7 cellular contexts compared by ENCODE assay signal in genomic region chr21:10440639-10441038, GRCh38.
DNase-seq lines count a peak whose midpoint lies in the region; ATAC-seq, FAIRE-seq and TF ChIP-seq lines count a peak whose summit lies in the region.
"Not testable (repeated sequence)": the region's sequence is repeated elsewhere in the genome, so short reads cannot be mapped to it uniquely, and the experiment has no call there.

No MANE protein-coding gene starts in this region.

- in situ Hi-C loops in HepG2 (cut with HindIII; ENCODE audit: extremely low pct_ligation_motif_present, low pct_unique_long_range_greater_than_20kb) = not testable (repeated sequence)

- POLR2A ChIA-PET in A549 (lab: Yijun Ruan, JAX); H1 (lab: Charles Lee; ENCODE audit: partially characterized antibody); HepG2 (lab: Yijun Ruan, JAX): not testable (repeated sequence)

- not testable (repeated sequence) for H3K79me1 ChIP-seq in H1 (ENCODE audit: low read depth, low read length)

- intact Hi-C loops in heart right ventricle (cut with DNase I); HepG2 (cut with micrococcal nuclease; ENCODE audit: unreplicated experiment): not testable (repeated sequence)

- H3K4me2 ChIP-seq in A549; H1 (ENCODE audit: insufficient read depth in 1 of 2, low read depth in 2 of 2, low read length in 2 of 2); HepG2 (ENCODE audit: low read depth, low read length): not testable (repeated sequence)

- H3K56ac ChIP-seq in H1 (replicated peaks; ENCODE audit: insufficient read length, low read depth, low read length) = not testable (repeated sequence)

- CTCF ChIA-PET in A549 (lab: Yijun Ruan, JAX); H1 (lab: Charles Lee; ENCODE audit: partially characterized antibody); HepG2 (lab: Yijun Ruan, JAX; ENCODE audit: low intra/inter-chr PET ratio, low total read pairs): not testable (repeated sequence)

- not testable (repeated sequence) for H2BK15ac ChIP-seq in H1 (ENCODE audit: low read length)

- BruUV-seq in HepG2 (replicated peaks; lab: Mats Ljungman, UMichigan) = not testable (repeated sequence)

- not testable (repeated sequence) for H3K36me3 ChIP-seq in H1 (ENCODE audit: control insufficient read depth in 2 of 4, insufficient read depth in 4 of 4, low read length in 3 of 4); heart right ventricle; HepG2 (replicated peaks in 1 of 2; ENCODE audit: control insufficient read depth in 1 of 2, insufficient read depth in 2 of 2, low read length in 2 of 2)

- TF ChIP-seq RAD21 in A549 (conservative IDR thresholded peaks at IDR 0.05 in 1 of 2, IDR thresholded peaks at IDR 0.05 in 1 of 2); H1 (IDR thresholded peaks at IDR 0.05 in 1 of 2, conservative IDR thresholded peaks at IDR 0.05 in 1 of 2; ENCODE audit: low read depth in 2 of 2, low read length in 2 of 2); HepG2 (CRISPR knock-in tag; IDR thresholded peaks at IDR 0.05): not testable (repeated sequence)

- not testable (repeated sequence) for DNase-seq in A549 (ENCODE audit: low read depth in 1 of 2, low spot score in 1 of 2); activated T-cell treated with anti-CD3 and anti-CD28 coated beads, Interleukin-2, amount 50 U/mL, for 4 hours; H1 (ENCODE audit: low read depth in 1 of 2, low spot score in 2 of 2); heart right ventricle; HepG2 (ENCODE audit: low spot score); natural killer cell treated with Interleukin-12 subunit alpha and Interleukin-12 subunit beta and Interleukin-15 and Interleukin-18, amount 100 ng/mL, for 72 hours (ENCODE audit: low spot score); stimulated activated naive B cell treated with anti-CD40 and anti-IgM and Interleukin-4, amounts not matched to agents 10 μg/mL and 1 μg/mL and 100 μg/mL, for 72 hours

- H2BK5ac ChIP-seq in H1 (ENCODE audit: low read depth, low read length) = not testable (repeated sequence)

- TF ChIP-seq EP300 in A549 (IDR thresholded peaks at IDR 0.05); H1 (IDR thresholded peaks at IDR 0.05; ENCODE audit: borderline replicate concordance in 1 of 2, low read depth in 2 of 2, low read length in 2 of 2); HepG2 (IDR thresholded peaks at IDR 0.05; ENCODE audit: low read depth in 2 of 2, low read length in 2 of 2); HepG2 (CRISPR knock-in tag; IDR thresholded peaks at IDR 0.05; ENCODE audit: borderline replicate concordance): not testable (repeated sequence)

- not testable (repeated sequence) for H3K4me1 ChIP-seq in A549; H1 (replicated peaks in 1 of 4; ENCODE audit: control insufficient read depth in 3 of 4, insufficient read depth in 4 of 4, low read length in 3 of 4); heart right ventricle; HepG2 (ENCODE audit: insufficient read depth, low read length)

- H3K14ac ChIP-seq in H1 (ENCODE audit: insufficient read length) = not testable (repeated sequence)

- not testable (repeated sequence) for H2BK20ac ChIP-seq in H1 (ENCODE audit: low read length)

- H2AFZ ChIP-seq in H1 (ENCODE audit: low read length); HepG2 (ENCODE audit: low read length): not testable (repeated sequence)

- H3K18ac ChIP-seq in H1 (ENCODE audit: extremely low read depth, low read length) = not testable (repeated sequence)

- H3K27ac Mint-ChIP-seq in natural killer cell treated with Interleukin-12 subunit alpha and Interleukin-12 subunit beta and Interleukin-15 and Interleukin-18, amount 100 ng/mL, for 72 hours; stimulated activated naive B cell treated with anti-CD40 and anti-IgM and Interleukin-4, amounts not matched to agents 10 μg/mL and 1 μg/mL and 100 μg/mL, for 72 hours: not testable (repeated sequence)

- H3K4me3 Mint-ChIP-seq in activated T-cell treated with anti-CD3 and anti-CD28 coated beads, Interleukin-2, amount 50 U/mL, for 4 hours; natural killer cell treated with Interleukin-12 subunit alpha and Interleukin-12 subunit beta and Interleukin-15 and Interleukin-18, amount 100 ng/mL, for 72 hours; stimulated activated naive B cell treated with anti-CD40 and anti-IgM and Interleukin-4, amounts not matched to agents 10 μg/mL and 1 μg/mL and 100 μg/mL, for 72 hours: not testable (repeated sequence)

- not testable (repeated sequence) for H2BK120ac ChIP-seq in H1 (replicated peaks; ENCODE audit: low read depth, low read length)

- ATAC-seq in A549 (peak; percentile 35 to 36; a peak in 1 of 6 replicates), heart right ventricle (peak; percentile 27 to 79 (median 40)), HepG2 (peak; percentile 58)
- peak; percentile 40 to 41 for ATAC-seq in activated T-cell treated with anti-CD3 and anti-CD28 coated beads, Interleukin-2, amount 50 U/mL, for 4 hours
- peak; percentile 53 to 65 for ATAC-seq in natural killer cell treated with Interleukin-12 subunit alpha and Interleukin-12 subunit beta and Interleukin-15 and Interleukin-18, amount 100 ng/mL, for 72 hours
- peak; percentile 35 to 38 for ATAC-seq in stimulated activated naive B cell treated with anti-CD40 and anti-IgM and Interleukin-4, amounts not matched to agents 10 μg/mL and 1 μg/mL and 100 μg/mL, for 72 hours (replicated peaks)

- TF ChIP-seq POLR2A in A549 (IDR thresholded peaks at IDR 0.05; ENCODE audit: low read length); H1 (IDR thresholded peaks at IDR 0.05; ENCODE audit: control extremely low read depth in 1 of 2, low read depth in 2 of 2, low read length in 2 of 2); HepG2 (IDR thresholded peaks at IDR 0.05; ENCODE audit: insufficient read depth in 1 of 2, low read depth in 2 of 2, low read length in 2 of 2): not testable (repeated sequence)

- not testable (repeated sequence) for H4K8ac ChIP-seq in H1 (ENCODE audit: extremely low read depth, insufficient read depth, low read length)

- not testable (repeated sequence) for H3K27ac ChIP-seq in A549; H1 (ENCODE audit: low read depth, low read length); heart right ventricle; HepG2 (ENCODE audit: extremely low read length, insufficient read depth, low read length)

- not testable (repeated sequence) for H2BK12ac ChIP-seq in H1 (ENCODE audit: low read depth, low read length)

- H3K23ac ChIP-seq in H1 (ENCODE audit: insufficient read length) = not testable (repeated sequence)

- not testable (repeated sequence) for H4K91ac ChIP-seq in H1 (replicated peaks; ENCODE audit: insufficient read length, low read length)

- H4K5ac ChIP-seq in H1 (ENCODE audit: insufficient read length, low read depth, low read length) = not testable (repeated sequence)

- not testable (repeated sequence) for H3K4me1 Mint-ChIP-seq in activated T-cell treated with anti-CD3 and anti-CD28 coated beads, Interleukin-2, amount 50 U/mL, for 4 hours (ENCODE audit: low read depth); natural killer cell treated with Interleukin-12 subunit alpha and Interleukin-12 subunit beta and Interleukin-15 and Interleukin-18, amount 100 ng/mL, for 72 hours (ENCODE audit: low read depth in 2 of 2); stimulated activated naive B cell treated with anti-CD40 and anti-IgM and Interleukin-4, amounts not matched to agents 10 μg/mL and 1 μg/mL and 100 μg/mL, for 72 hours

- H3K27me3 Mint-ChIP-seq in activated T-cell treated with anti-CD3 and anti-CD28 coated beads, Interleukin-2, amount 50 U/mL, for 4 hours (ENCODE audit: low read depth); natural killer cell treated with Interleukin-12 subunit alpha and Interleukin-12 subunit beta and Interleukin-15 and Interleukin-18, amount 100 ng/mL, for 72 hours; stimulated activated naive B cell treated with anti-CD40 and anti-IgM and Interleukin-4, amounts not matched to agents 10 μg/mL and 1 μg/mL and 100 μg/mL, for 72 hours: not testable (repeated sequence)

- H3K23me2 ChIP-seq in H1 (ENCODE audit: low read depth, low read length) = not testable (repeated sequence)

- H2AK5ac ChIP-seq in H1 (ENCODE audit: low read depth, low read length) = not testable (repeated sequence)

- not testable (repeated sequence) for TF ChIP-seq CTCF in A549 (IDR thresholded peaks at IDR 0.05); H1 (IDR thresholded peaks at IDR 0.05; ENCODE audit: control extremely low read depth in 1 of 3, insufficient read depth in 1 of 3, low read depth in 1 of 3, low read length in 3 of 3); heart right ventricle (IDR thresholded peaks at IDR 0.05); HepG2 (CRISPR knock-in tag; IDR thresholded peaks at IDR 0.05)

- H3K79me2 ChIP-seq in H1 (ENCODE audit: control insufficient read depth in 1 of 2, insufficient read depth in 2 of 2, low read length in 2 of 2); HepG2 (ENCODE audit: insufficient read depth, low read length): not testable (repeated sequence)

- not testable (repeated sequence) for H3K36me3 Mint-ChIP-seq in activated T-cell treated with anti-CD3 and anti-CD28 coated beads, Interleukin-2, amount 50 U/mL, for 4 hours (ENCODE audit: insufficient read depth); natural killer cell treated with Interleukin-12 subunit alpha and Interleukin-12 subunit beta and Interleukin-15 and Interleukin-18, amount 100 ng/mL, for 72 hours; stimulated activated naive B cell treated with anti-CD40 and anti-IgM and Interleukin-4, amounts not matched to agents 10 μg/mL and 1 μg/mL and 100 μg/mL, for 72 hours

- H4K20me1 ChIP-seq in H1 (replicated peaks in 1 of 2; ENCODE audit: control insufficient read depth in 1 of 2, insufficient read depth in 2 of 2, low read length in 2 of 2); HepG2 (ENCODE audit: insufficient read depth, low read length): not testable (repeated sequence)

- H3K4ac ChIP-seq in H1 (replicated peaks; ENCODE audit: insufficient read length, low read depth, low read length) = not testable (repeated sequence)

- H3K9me3 Mint-ChIP-seq in activated T-cell treated with anti-CD3 and anti-CD28 coated beads, Interleukin-2, amount 50 U/mL, for 4 hours; natural killer cell treated with Interleukin-12 subunit alpha and Interleukin-12 subunit beta and Interleukin-15 and Interleukin-18, amount 100 ng/mL, for 72 hours; stimulated activated naive B cell treated with anti-CD40 and anti-IgM and Interleukin-4, amounts not matched to agents 10 μg/mL and 1 μg/mL and 100 μg/mL, for 72 hours: not testable (repeated sequence)

- not testable (repeated sequence) for H3K9ac ChIP-seq in H1 (replicated peaks in 1 of 4; ENCODE audit: extremely low read depth in 1 of 4, low read depth in 3 of 4, low read length in 3 of 4); HepG2 (ENCODE audit: insufficient read depth, low read depth, low read length)

- not testable (repeated sequence) for H3K27me3 ChIP-seq in H1 (replicated peaks in 1 of 4; ENCODE audit: control insufficient read depth in 3 of 4, extremely low read depth in 1 of 4, insufficient read depth in 3 of 4, low read length in 3 of 4); heart right ventricle; HepG2 (ENCODE audit: control insufficient read depth in 1 of 2, insufficient read depth in 2 of 2, low read length in 2 of 2)

- 64% methylated on average over 2 of the region's 2 CpGs for WGBS in A549 (ENCODE audit: missing lambda C conversion rate)
- WGBS in H1 (ENCODE audit: extremely low coverage in 1 of 2, insufficient coverage in 1 of 2, insufficient read length in 1 of 2, insufficient replicate concordance in 2 of 2, low coverage in 1 of 2, low lambda C conversion rate in 2 of 2, missing lambda C conversion rate in 1 of 2), 2 experiments = 81% methylated on average over 2 of the region's 2 CpGs; no CpG with 5 or more reads in 1 of the 2 experiments
- WGBS in heart right ventricle, 2 donors = 80 to 81% methylated on average over 2 of the region's 2 CpGs
- WGBS in HepG2 (ENCODE audit: low lambda C conversion rate) = 38% methylated on average over 2 of the region's 2 CpGs

- peaks cover 18% of the 10 kb centered on the region; the same call in 2 of the 3 replicates for H3K9me3 ChIP-seq in A549
- peaks cover 39 to 53% of the 10 kb centered on the region in 2 experiments for H3K9me3 ChIP-seq in H1 (ENCODE audit: insufficient read depth in 2 of 2, low read depth in 1 of 2, low read length in 1 of 2)
- peaks cover 0 to 84% (median 32%) of the 10 kb centered on the region in 11 donors for H3K9me3 ChIP-seq in heart right ventricle
- peaks cover 90% of the 10 kb centered on the region for H3K9me3 ChIP-seq in HepG2 (ENCODE audit: low read length)

- not testable (repeated sequence) for FAIRE-seq in A549 (lab: Jason Lieb, UNC); HepG2 (lab: Jason Lieb, UNC)
- FAIRE-seq in H1 (lab: Jason Lieb, UNC) = peak; percentile 63

- H3K4me3 ChIP-seq in A549; H1 (ENCODE audit: extremely low read depth in 1 of 4, insufficient read depth in 2 of 4, low read depth in 3 of 4, low read length in 4 of 4); heart right ventricle; HepG2 (replicated peaks in 1 of 3; ENCODE audit: insufficient read depth in 1 of 3, low read depth in 2 of 3, low read length in 3 of 3): not testable (repeated sequence)
